26 cellular contexts compared by ENCODE assay signal in the genomic region with DNA sequence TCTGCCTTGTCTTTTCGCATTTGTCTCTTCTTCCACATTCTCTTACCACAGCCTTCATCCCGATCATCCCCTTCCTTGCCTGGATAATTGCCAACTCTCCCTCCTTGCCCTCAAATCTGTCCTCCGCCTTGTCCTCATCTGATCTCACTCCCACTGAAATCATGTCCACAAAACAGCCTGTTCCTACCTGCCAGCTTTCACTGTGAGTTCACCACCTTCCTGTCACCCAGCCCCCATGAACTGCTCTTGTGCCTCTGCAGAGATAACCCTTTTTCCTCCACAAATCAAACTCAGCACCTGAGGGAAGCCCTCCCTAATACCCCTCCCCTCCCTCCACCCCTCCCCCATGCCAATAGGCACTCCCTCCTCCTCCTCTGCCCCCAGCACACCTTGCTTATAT. TPM values are rescaled to one million over a fixed set of nuclear protein-coding genes. Genes with fewer than 3 reads are reported as not detected.
"Had no signal": no experiment of that assay in that cellular context is flagged by ENCODE, and none has a peak within 500 bp of the region (broad histone marks: within the 10 kb centered on the region; RNA-seq: fewer than 3 reads in every experiment).

No MANE protein-coding gene starts in this region.

- DNase-seq: islet precursor cell; left ventricle myocardium inferior; mesendoderm; naive B cell; natural killer cell; nephron progenitor cell; occipital lobe; right lobe of liver; stimulated activated CD4-positive, alpha-beta T cell treated with anti-CD3 and anti-CD28 coated beads, Interleukin-12 subunit alpha, Interleukin-12 subunit beta, amount 100 ng/mL, for 4 hours; stimulated activated CD4-positive, alpha-beta T cell treated with anti-CD3 and anti-CD28 coated beads, Interleukin-15, amount 100 ng/mL, for 24 hours; stimulated activated CD4-positive, alpha-beta T cell treated with anti-CD3 and anti-CD28 coated beads, Interleukin-2, amount 100 ng/mL, for 24 hours; stimulated activated CD4-positive, alpha-beta T cell treated with anti-CD3 and anti-CD28 coated beads, Interleukin-4, amount 100 ng/mL, for 1 hour; stimulated activated naive B cell treated with anti-CD40 and anti-IgM and Interleukin-4, amounts not matched to agents 10 μg/mL and 1 μg/mL and 100 μg/mL, for 72 hours; stimulated activated naive CD8-positive, alpha-beta T cell treated with anti-CD3 and anti-CD28 coated beads, Interleukin-15, Interleukin-2, amounts not matched to agents 100 U/mL and 50 U/mL, for 24 hours; stomach; testis; thyroid gland; transverse colon; upper lobe of right lung; uterus had no signal

- H3K4me1 ChIP-seq: uterus had no signal

- H3K27me3 ChIP-seq: right atrium auricular region, testis, uterus had no signal

- H3K9me3 ChIP-seq: left ventricle myocardium inferior, neutrophil, right atrium auricular region, right lobe of liver, stomach, testis, thyroid gland, transverse colon, upper lobe of right lung, uterus had no signal

- H3K4me3 ChIP-seq: left ventricle myocardium inferior, lung, neural progenitor cell, right atrium auricular region, right lobe of liver, smooth muscle cell, stomach, testis, thyroid gland, transverse colon, upper lobe of right lung, uterus had no signal

- H3K36me3 ChIP-seq: left ventricle myocardium inferior, neural progenitor cell, neutrophil, right atrium auricular region, right lobe of liver, stomach, thyroid gland, transverse colon, upper lobe of right lung, uterus had no signal

- ATAC-seq: natural killer cell; right lobe of liver; stimulated activated naive B cell treated with anti-CD40 and anti-IgM and Interleukin-4, amounts not matched to agents 10 μg/mL and 1 μg/mL and 100 μg/mL, for 72 hours; stimulated activated naive CD8-positive, alpha-beta T cell treated with anti-CD3 and anti-CD28 coated beads, Interleukin-15, Interleukin-2, amounts not matched to agents 100 U/mL and 50 U/mL, for 24 hours; upper lobe of right lung had no signal

- H3K27ac ChIP-seq: left ventricle myocardium inferior, neural progenitor cell, neutrophil, right atrium auricular region, right lobe of liver, stomach, testis, thyroid gland, transverse colon, upper lobe of right lung, uterus had no signal

RNA-seq across cellular contexts. Expression of gene ADCY5, which starts 4.8 kb away (rescaled TPM):
- total RNA-seq: mononuclear cell, natural killer cell had no signal
